Comparison of ENCODE assay signal across 8 cellular contexts in genomic region chr11:134360050-134360835, GRCh38. TPM values are rescaled to one million over a fixed set of nuclear protein-coding genes. Genes with fewer than 3 reads are reported as not detected.
DNase-seq lines count a peak whose midpoint lies in the region; ATAC-seq, FAIRE-seq and TF ChIP-seq lines count a peak whose summit lies in the region.

No MANE protein-coding gene starts in this region.

- H3K4me3 ChIP-seq in SJSA1 = no peak overlapping the region
- H3K4me3 ChIP-seq in pancreas = no peak overlapping the region
- H3K4me3 ChIP-seq in tibial nerve = no peak overlapping the region

- TF ChIP-seq CTCF in pancreas (IDR thresholded peaks at IDR 0.05) (peak; percentile 65 to 82 (median 72)), tibial nerve (IDR thresholded peaks at IDR 0.05) (peak; percentile 73 to 85 (median 81))

- 29 to 31% methylated on average over 30 of the region's 30 CpGs for WGBS in pancreas, 2 donors
- WGBS in tibial nerve, 2 donors = 23 to 24% methylated on average over 30 of the region's 30 CpGs

- DNase-seq in C1 segment of cervical spinal cord (lab: John Stamatoyannopoulos, UW) (peak in 13 of 14 donors; percentile 16 to 88 (median 68)), HTR-8/SVneo (ENCODE audit: insufficient read length, low spot score) (peak; percentile 69), SJSA1 (ENCODE audit: low read depth in 1 of 2, low spot score in 2 of 2) (peak; percentile 20 to 54), activated gamma-delta T cell treated with Interleukin-2 at 50 U/mL for 16 hours (peak; percentile 70), globus pallidus (ENCODE audit: low spot score) (peak; percentile 78), pancreas (peak; percentile 59 to 93 (median 80)), tibial nerve (ENCODE audit: low spot score in 2 of 2) (peak; percentile 56 to 70)

- H3K9me3 ChIP-seq in SJSA1 (replicated peaks) (no peaks in the 10 kb centered on the region), pancreas (no peaks in the 10 kb centered on the region), tibial nerve (no peaks in the 10 kb centered on the region)

- no peak for TF ChIP-seq EP300 in tibial nerve (IDR thresholded peaks at IDR 0.05)

- H3K27ac ChIP-seq in SJSA1 (no peak overlapping the region), pancreas (no peak overlapping the region), tibial nerve (no peak overlapping the region)

- H3K4me1 ChIP-seq in SJSA1 (replicated peaks) (no peaks in the 10 kb centered on the region), pancreas (no peaks in the 10 kb centered on the region), tibial nerve (peaks cover 0 to 7% (median 3%) of the 10 kb centered on the region in 4 donors)

- FAIRE-seq in HTR-8/SVneo (lab: Jason Lieb, UNC) (no peak), pancreas (lab: Jason Lieb, UNC) (no peak)

- no peak for TF ChIP-seq POLR2A in tibial nerve (IDR thresholded peaks at IDR 0.05)

- H3K27me3 ChIP-seq in SJSA1 (replicated peaks) (no peaks in the 10 kb centered on the region), pancreas (no peaks in the 10 kb centered on the region), tibial nerve (no peaks in the 10 kb centered on the region)

- intact Hi-C loops in pancreas (cut with DNase I) = no loop called here

- no peaks in the 10 kb centered on the region for H3K36me3 ChIP-seq in SJSA1
- H3K36me3 ChIP-seq in pancreas = no peaks in the 10 kb centered on the region
- no peaks in the 10 kb centered on the region for H3K36me3 ChIP-seq in tibial nerve

- ATAC-seq in GM19467 (IDR thresholded peaks at IDR 0.05; ENCODE audit: unreplicated experiment) (peak; percentile 80), pancreas (peak; percentile 94 to 100 (median 97))

RNA-seq across cellular contexts. Expression of gene GLB1L2, which starts 28.5 kb away (rescaled TPM):
- not detected in 2 replicates for total RNA-seq in SJSA1 (2014; rRNA removed; shearing (Covaris generic))
- total RNA-seq in pancreas (1 to 10 TPM; 4.2 to 8.5 (median 6.4) TPM), tibial nerve (1 to 10 TPM; 2.0 to 8.1 (median 5.6) TPM)
- 10 to 100 TPM in 1 of 2 donors, 1 to 10 TPM in 1; 6.9 to 10.1 TPM for polyA plus RNA-seq in pancreas

RNA-seq across cellular contexts. Expression of gene B3GAT1, which starts 51.8 kb away (rescaled TPM):
- not detected in 2 replicates for total RNA-seq in SJSA1 (2014; rRNA removed; shearing (Covaris generic))
- total RNA-seq in pancreas (under 1 TPM; 0.08 to 0.34 (median 0.14) TPM), tibial nerve (10 to 100 TPM in 2 of 4 donors, 1 to 10 TPM in 2; 6.6 to 18.0 (median 9.1) TPM)
- 1 to 10 TPM in 1 of 2 donors, under 1 TPM in 1; 0.49 to 1.3 TPM for polyA plus RNA-seq in pancreas
